Comparison of ENCODE assay signal across 8 cellular contexts in genomic region chr1:38003261-38004250, GRCh38. TPM values are rescaled to one million over a fixed set of nuclear protein-coding genes. Genes with fewer than 3 reads are reported as not detected.
DNase-seq lines count a peak whose midpoint lies in the region; ATAC-seq and TF ChIP-seq lines count a peak whose summit lies in the region.

No MANE protein-coding gene starts in this region.

- peaks cover 31 to 45% (median 40%) of the 10 kb centered on the region in 3 donors for H3K4me1 Mint-ChIP-seq in CD8-positive, alpha-beta memory T cell

- H3K4ac ChIP-seq in neuronal stem cell (ENCODE audit: low read length), result no peak overlapping the region

- ATAC-seq in GM18498 (IDR thresholded peaks at IDR 0.05; ENCODE audit: unreplicated experiment) (no peak), GM19351 (IDR thresholded peaks at IDR 0.05; ENCODE audit: unreplicated experiment) (no peak)

- H2BK5ac ChIP-seq in neuronal stem cell (ENCODE audit: low read length), result no peak overlapping the region

- POLR2A ChIA-PET in CD8-positive, alpha-beta memory T cell (lab: Charles Lee), result no interaction called here
- POLR2A ChIA-PET in OCI-LY7 (lab: Charles Lee), result no interaction called here

- peaks cover 3% of the 10 kb centered on the region for H3K36me3 ChIP-seq in CD8-positive, alpha-beta memory T cell (ENCODE audit: insufficient read depth, low read length)
- H3K36me3 ChIP-seq in OCI-LY7 (ENCODE audit: insufficient read depth, low read length), result no peaks in the 10 kb centered on the region
- peaks cover 4 to 6% of the 10 kb centered on the region in 2 donors for H3K36me3 ChIP-seq in neuronal stem cell (replicated peaks in 1 of 2; ENCODE audit: control insufficient read depth in 2 of 2, insufficient read depth in 2 of 2, low read length in 2 of 2)
- no peaks in the 10 kb centered on the region for H3K36me3 ChIP-seq in effector memory CD4-positive, alpha-beta T cell (ENCODE audit: control insufficient read depth, insufficient read depth, low read length)

- CTCF ChIA-PET in CD8-positive, alpha-beta memory T cell (lab: Charles Lee), result interaction anchor here (0.8 to 2.5 kb wide), 3 partner anchors 13 to 15 kb away, joined by 3 to 7 read pairs (median 3); no protein-coding TSS in a partner anchor
- CTCF ChIA-PET in OCI-LY7 (lab: Charles Lee; ENCODE audit: unreplicated experiment), result no interaction called here

- H3K79me1 ChIP-seq in neuronal stem cell (ENCODE audit: low read depth, low read length), result peaks cover 5% of the 10 kb centered on the region

- H4K8ac ChIP-seq in neuronal stem cell (ENCODE audit: low read depth, low read length), result no peak overlapping the region

- no peak overlapping the region for H2BK12ac ChIP-seq in neuronal stem cell (ENCODE audit: low read length)

- H3K4me1 ChIP-seq in CD8-positive, alpha-beta memory T cell (ENCODE audit: insufficient read depth, low read length), result peaks cover 20% of the 10 kb centered on the region
- peaks cover 38% of the 10 kb centered on the region for H3K4me1 ChIP-seq in OCI-LY7 (ENCODE audit: insufficient read depth, low read length, poor library complexity, severe bottlenecking)
- peaks cover 40 to 53% of the 10 kb centered on the region in 2 donors for H3K4me1 ChIP-seq in neuronal stem cell (ENCODE audit: control insufficient read depth in 2 of 2, insufficient read depth in 1 of 2, low read depth in 1 of 2, low read length in 2 of 2)
- peaks cover 10% of the 10 kb centered on the region for H3K4me1 ChIP-seq in effector memory CD4-positive, alpha-beta T cell (ENCODE audit: control insufficient read depth, insufficient read depth, low read length, poor library complexity, severe bottlenecking)

- peak overlapping the region; percentile 72 to 93 (median 86) for H3K4me3 Mint-ChIP-seq in CD8-positive, alpha-beta memory T cell

- no peak overlapping the region for H2AK5ac ChIP-seq in neuronal stem cell (ENCODE audit: low read depth, low read length)

- peak overlapping the region; percentile 75 for H3K27ac ChIP-seq in CD8-positive, alpha-beta memory T cell (ENCODE audit: low read depth, low read length)
- H3K27ac ChIP-seq in OCI-LY7 (ENCODE audit: low read depth, low read length, poor library complexity, severe bottlenecking), result no peak overlapping the region
- no peak overlapping the region for H3K27ac ChIP-seq in neuronal stem cell (replicated peaks; ENCODE audit: low read length)
- no peak overlapping the region for H3K27ac ChIP-seq in effector memory CD4-positive, alpha-beta T cell (ENCODE audit: insufficient read depth, low read length, poor library complexity, severe bottlenecking)

- H2BK15ac ChIP-seq in neuronal stem cell (ENCODE audit: low read length), result no peak overlapping the region

- intact Hi-C loops in OCI-LY7 (cut with micrococcal nuclease; ENCODE audit: unreplicated experiment), result no loop called here

- H4K91ac ChIP-seq in neuronal stem cell (ENCODE audit: low read depth, low read length, poor library complexity), result no peak overlapping the region

- H3K9me2 ChIP-seq in OCI-LY7 (ENCODE audit: insufficient read depth, low read length), result no peaks in the 10 kb centered on the region

- peaks cover 0 to 11% of the 10 kb centered on the region in 2 donors for H3K27me3 Mint-ChIP-seq in CD8-positive, alpha-beta memory T cell

- TF ChIP-seq CTCF in OCI-LY7 (conservative IDR thresholded peaks at IDR 0.05; ENCODE audit: low read length) (no peak), epithelial cell of esophagus (IDR thresholded peaks at IDR 0.05; ENCODE audit: insufficient read depth, low read depth, low read length, missing control alignments) (no peak)

- H3K14ac ChIP-seq in neuronal stem cell (ENCODE audit: low read length), result no peak overlapping the region

- H2BK120ac ChIP-seq in neuronal stem cell (ENCODE audit: low read depth, low read length), result no peak overlapping the region

- H3K9ac ChIP-seq in neuronal stem cell (ENCODE audit: low read depth, low read length, poor library complexity), result no peak overlapping the region

- no peaks in the 10 kb centered on the region for H4K20me1 ChIP-seq in OCI-LY7 (ENCODE audit: insufficient read depth, low read length)

- DNase-seq in CD8-positive, alpha-beta memory T cell, result no peak
- DNase-seq in OCI-LY7 (ENCODE audit: low spot score) (no peak), epithelial cell of esophagus (ENCODE audit: low read depth) (no peak), neuronal stem cell (ENCODE audit: low spot score) (no peak), NCI-H2029 (lab: John Stamatoyannopoulos, UW) (no peak)
- DNase-seq in effector memory CD4-positive, alpha-beta T cell, result no peak

- H3K27ac Mint-ChIP-seq in CD8-positive, alpha-beta memory T cell, result peak overlapping the region in 7 of 8 donors; percentile 52 to 96 (median 82)

- H3K18ac ChIP-seq in neuronal stem cell (ENCODE audit: low read length), result peak overlapping the region; percentile 15

- H3K23ac ChIP-seq in neuronal stem cell (ENCODE audit: low read depth, low read length, poor library complexity), result no peak overlapping the region

- H3K36me3 Mint-ChIP-seq in CD8-positive, alpha-beta memory T cell, result no peaks in the 10 kb centered on the region

- H2AFZ ChIP-seq in OCI-LY7 (ENCODE audit: low read length) (peak overlapping the region; percentile 69), neuronal stem cell (ENCODE audit: low read length) (no peak overlapping the region)

- H3K4me2 ChIP-seq in OCI-LY7 (ENCODE audit: low read length) (no peak overlapping the region; the same call in 1 of the 2 replicates), neuronal stem cell (ENCODE audit: insufficient read depth, low read length, poor library complexity, severe bottlenecking) (peak overlapping the region; percentile 64)

- H3K4me3 ChIP-seq in CD8-positive, alpha-beta memory T cell (ENCODE audit: low read length), result peak overlapping the region; percentile 61
- H3K4me3 ChIP-seq in OCI-LY7 (ENCODE audit: low read depth, low read length, poor library complexity, severe bottlenecking), result no peak overlapping the region
- peak overlapping the region; percentile 77 for H3K4me3 ChIP-seq in epithelial cell of esophagus (ENCODE audit: low read length)
- peak overlapping the region; percentile 32 to 65 for H3K4me3 ChIP-seq in neuronal stem cell (ENCODE audit: low read length in 2 of 2)
- no peak overlapping the region for H3K4me3 ChIP-seq in effector memory CD4-positive, alpha-beta T cell (ENCODE audit: insufficient read depth, low read depth, low read length, poor library complexity, severe bottlenecking)

- no peaks in the 10 kb centered on the region for H3K9me3 ChIP-seq in CD8-positive, alpha-beta memory T cell (ENCODE audit: low read length)
- no peaks in the 10 kb centered on the region for H3K9me3 ChIP-seq in OCI-LY7 (ENCODE audit: low read length)
- H3K9me3 ChIP-seq in neuronal stem cell (replicated peaks in 1 of 2; ENCODE audit: control insufficient read depth in 2 of 2, insufficient read depth in 1 of 2, low read depth in 1 of 2, low read length in 2 of 2), result no peaks in the 10 kb centered on the region
- H3K9me3 ChIP-seq in effector memory CD4-positive, alpha-beta T cell (ENCODE audit: control insufficient read depth, low read length), result no peaks in the 10 kb centered on the region

- no peaks in the 10 kb centered on the region for H3K27me3 ChIP-seq in CD8-positive, alpha-beta memory T cell (ENCODE audit: insufficient read depth, low read length, poor library complexity, severe bottlenecking)
- H3K27me3 ChIP-seq in neuronal stem cell (ENCODE audit: control insufficient read depth in 3 of 3, insufficient read depth in 3 of 3, low read depth in 1 of 3, low read length in 3 of 3), result no peaks in the 10 kb centered on the region
- H3K27me3 ChIP-seq in effector memory CD4-positive, alpha-beta T cell (replicated peaks; ENCODE audit: control insufficient read depth, insufficient read depth, low read length, poor library complexity, severe bottlenecking), result no peaks in the 10 kb centered on the region

- H3K79me2 ChIP-seq in OCI-LY7 (ENCODE audit: insufficient read depth, low read depth, low read length), result no peaks in the 10 kb centered on the region

- WGBS in neuronal stem cell (ENCODE audit: extremely low coverage in 2 of 2, insufficient read length in 2 of 2, insufficient replicate concordance in 1 of 2), 2 donors, result no CpG with 5 or more reads among the region's 8 CpGs

- no TSS peak for BruUV-seq in OCI-LY7 (replicated peaks; lab: Mats Ljungman, UMichigan)

- no peaks in the 10 kb centered on the region for H3K9me3 Mint-ChIP-seq in CD8-positive, alpha-beta memory T cell

RNA-seq across cellular contexts. Expression of gene FHL3, which starts 1.8 kb away (rescaled TPM):
- 10 to 100 TPM; 15.4 to 17.5 TPM for total RNA-seq in CD8-positive, alpha-beta memory T cell
- polyA plus RNA-seq in CD8-positive, alpha-beta memory T cell, result 19.7 TPM
- total RNA-seq in OCI-LY7 (2014; rRNA removed; shearing (Covaris generic)), result 0.21 and 0.63 TPM in 2 replicates
- total RNA-seq in OCI-LY7 (2022), result 1.2 and 1.8 TPM in 2 replicates
- 26.5 TPM for polyA plus RNA-seq in neuronal stem cell (2013, experiment 1 of 2)
- 25.9 TPM for polyA plus RNA-seq in neuronal stem cell (2013, experiment 2 of 2)

RNA-seq across cellular contexts. Expression of gene UTP11, which starts 9.0 kb away (rescaled TPM):
- total RNA-seq in CD8-positive, alpha-beta memory T cell, result 10 to 100 TPM; 73.5 to 73.6 TPM
- polyA plus RNA-seq in CD8-positive, alpha-beta memory T cell, result 22.4 TPM
- 43.8 and 61.1 TPM in 2 replicates for total RNA-seq in OCI-LY7 (2014; rRNA removed; shearing (Covaris generic))
- total RNA-seq in OCI-LY7 (2022), result 40.1 and 42.1 TPM in 2 replicates
- 52.4 TPM for polyA plus RNA-seq in neuronal stem cell (2013, experiment 1 of 2)
- polyA plus RNA-seq in neuronal stem cell (2013, experiment 2 of 2), result 53.8 TPM

RNA-seq across cellular contexts. Expression of gene SF3A3, which starts 13.7 kb away (rescaled TPM):
- 100 to 1,000 TPM; 116 to 129 TPM for total RNA-seq in CD8-positive, alpha-beta memory T cell
- polyA plus RNA-seq in CD8-positive, alpha-beta memory T cell, result 94.6 TPM
- total RNA-seq in OCI-LY7 (2014; rRNA removed; shearing (Covaris generic)), result 89.5 and 155 TPM in 2 replicates
- total RNA-seq in OCI-LY7 (2022), result 106 and 133 TPM in 2 replicates
- polyA plus RNA-seq in neuronal stem cell (2013, experiment 1 of 2), result 53.3 TPM
- polyA plus RNA-seq in neuronal stem cell (2013, experiment 2 of 2), result 50.9 TPM

RNA-seq across cellular contexts. Expression of gene POU3F1, which starts 43.0 kb away (rescaled TPM):
- under 1 TPM; 0.44 to 0.57 TPM for total RNA-seq in CD8-positive, alpha-beta memory T cell
- polyA plus RNA-seq in CD8-positive, alpha-beta memory T cell, result 0.09 TPM
- 0.08 and 0.13 TPM in 2 replicates for total RNA-seq in OCI-LY7 (2014; rRNA removed; shearing (Covaris generic))
- not detected in 2 replicates for total RNA-seq in OCI-LY7 (2022)
- 34.6 TPM for polyA plus RNA-seq in neuronal stem cell (2013, experiment 1 of 2)
- 34.4 TPM for polyA plus RNA-seq in neuronal stem cell (2013, experiment 2 of 2)

RNA-seq across cellular contexts. Expression of gene INPP5B, which starts 56.7 kb away (rescaled TPM):
- 10 to 100 TPM; 24.1 to 25.1 TPM for total RNA-seq in CD8-positive, alpha-beta memory T cell
- polyA plus RNA-seq in CD8-positive, alpha-beta memory T cell, result 22.9 TPM
- total RNA-seq in OCI-LY7 (2014; rRNA removed; shearing (Covaris generic)), result 47.8 and 49.7 TPM in 2 replicates
- 63.0 and 72.9 TPM in 2 replicates for total RNA-seq in OCI-LY7 (2022)
- 9.2 TPM for polyA plus RNA-seq in neuronal stem cell (2013, experiment 1 of 2)
- 9.3 TPM for polyA plus RNA-seq in neuronal stem cell (2013, experiment 2 of 2)

Comparison
In these comparisons a context has a peak if more than half of its experiments do, and no peak if none do; other contexts are left out.
1. H3K4me3 ChIP-seq: peak in CD8-positive, alpha-beta memory T cell (single experiment), epithelial cell of esophagus (single experiment) and neuronal stem cell (2 of 2); none in OCI-LY7 (single experiment) and effector memory CD4-positive, alpha-beta T cell (single experiment).
2. RNA of gene FHL3, which starts 1.8 kb away (total RNA-seq): 15.4 to 17.5 TPM in CD8-positive, alpha-beta memory T cell; 0.21 to 1.8 TPM in OCI-LY7; every median in the first group is over 4 times any median in the second.